In the genomic region with DNA sequence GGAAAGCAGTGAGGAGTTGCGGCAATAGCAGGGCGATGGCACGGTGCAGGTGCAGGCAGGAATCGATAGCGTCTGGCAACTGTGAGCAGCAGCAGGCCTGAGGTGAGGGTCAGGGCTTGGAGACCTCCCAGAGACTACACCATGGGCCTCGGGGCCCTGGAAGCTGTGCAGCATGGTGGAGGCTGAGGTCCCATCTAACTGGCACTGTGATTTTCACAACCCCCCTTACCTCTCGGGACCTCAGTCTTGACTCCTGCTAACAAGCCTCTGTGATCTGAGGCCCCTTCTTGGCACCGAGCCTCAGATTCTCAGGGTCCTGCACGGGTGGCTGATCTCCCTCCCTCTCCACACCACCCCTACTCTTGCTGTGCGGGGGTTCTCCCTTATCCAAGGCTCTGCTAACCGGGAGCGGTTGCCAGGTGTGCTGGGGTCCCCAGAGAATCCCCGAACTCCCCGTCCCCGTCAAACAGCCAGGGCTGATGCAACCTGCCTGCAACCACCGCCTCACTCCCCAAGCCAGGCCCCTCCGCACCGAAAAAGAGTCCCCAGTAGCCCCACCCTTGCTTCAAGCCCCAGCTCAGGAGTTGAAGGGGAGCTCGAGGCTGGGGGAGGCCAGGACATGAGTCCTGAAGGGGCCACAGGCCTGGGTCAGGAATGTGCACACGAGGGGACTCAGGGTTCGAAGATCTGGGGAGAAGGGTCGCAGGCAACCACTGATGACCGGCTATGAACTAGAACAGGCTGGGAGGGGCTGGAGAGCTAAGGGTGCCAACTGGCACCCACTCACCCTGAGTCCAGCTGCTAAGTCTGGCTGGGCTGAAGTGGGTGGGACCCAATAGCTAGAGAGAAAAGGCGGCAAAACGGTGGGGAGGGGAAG, we compare ENCODE assay signal across 1 cellular context.
TF ChIP-seq lines count a peak whose summit lies in the region.

No MANE protein-coding gene starts in this region.

TF ChIP-seq in K562, 482 proteins besides CTCF, POLR2A, EP300 and RAD21 (continued from another document and continues in another):
- TF ChIP-seq, protein P1, sequence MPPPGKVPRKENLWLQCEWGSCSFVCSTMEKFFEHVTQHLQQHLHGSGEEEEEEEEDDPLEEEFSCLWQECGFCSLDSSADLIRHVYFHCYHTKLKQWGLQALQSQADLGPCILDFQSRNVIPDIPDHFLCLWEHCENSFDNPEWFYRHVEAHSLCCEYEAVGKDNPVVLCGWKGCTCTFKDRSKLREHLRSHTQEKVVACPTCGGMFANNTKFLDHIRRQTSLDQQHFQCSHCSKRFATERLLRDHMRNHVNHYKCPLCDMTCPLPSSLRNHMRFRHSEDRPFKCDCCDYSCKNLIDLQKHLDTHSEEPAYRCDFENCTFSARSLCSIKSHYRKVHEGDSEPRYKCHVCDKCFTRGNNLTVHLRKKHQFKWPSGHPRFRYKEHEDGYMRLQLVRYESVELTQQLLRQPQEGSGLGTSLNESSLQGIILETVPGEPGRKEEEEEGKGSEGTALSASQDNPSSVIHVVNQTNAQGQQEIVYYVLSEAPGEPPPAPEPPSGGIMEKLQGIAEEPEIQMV (tag; conservative IDR thresholded peaks at IDR 0.05; ENCODE audit: low read depth) = 0 out of 2 replicates have a peak, but pooled peaks have one; percentile 39
- no peak; the same call in 1 of the 2 replicates for TF ChIP-seq ETV1 (tag; conservative IDR thresholded peaks at IDR 0.05; ENCODE audit: low read depth)
- no peak for TF ChIP-seq ZZZ3 (IDR thresholded peaks at IDR 0.05)
- no peak for TF ChIP-seq POLR3G (IDR thresholded peaks at IDR 0.05; ENCODE audit: extremely low read depth, insufficient read length, insufficient replicate concordance)
- TF ChIP-seq, protein P2, sequence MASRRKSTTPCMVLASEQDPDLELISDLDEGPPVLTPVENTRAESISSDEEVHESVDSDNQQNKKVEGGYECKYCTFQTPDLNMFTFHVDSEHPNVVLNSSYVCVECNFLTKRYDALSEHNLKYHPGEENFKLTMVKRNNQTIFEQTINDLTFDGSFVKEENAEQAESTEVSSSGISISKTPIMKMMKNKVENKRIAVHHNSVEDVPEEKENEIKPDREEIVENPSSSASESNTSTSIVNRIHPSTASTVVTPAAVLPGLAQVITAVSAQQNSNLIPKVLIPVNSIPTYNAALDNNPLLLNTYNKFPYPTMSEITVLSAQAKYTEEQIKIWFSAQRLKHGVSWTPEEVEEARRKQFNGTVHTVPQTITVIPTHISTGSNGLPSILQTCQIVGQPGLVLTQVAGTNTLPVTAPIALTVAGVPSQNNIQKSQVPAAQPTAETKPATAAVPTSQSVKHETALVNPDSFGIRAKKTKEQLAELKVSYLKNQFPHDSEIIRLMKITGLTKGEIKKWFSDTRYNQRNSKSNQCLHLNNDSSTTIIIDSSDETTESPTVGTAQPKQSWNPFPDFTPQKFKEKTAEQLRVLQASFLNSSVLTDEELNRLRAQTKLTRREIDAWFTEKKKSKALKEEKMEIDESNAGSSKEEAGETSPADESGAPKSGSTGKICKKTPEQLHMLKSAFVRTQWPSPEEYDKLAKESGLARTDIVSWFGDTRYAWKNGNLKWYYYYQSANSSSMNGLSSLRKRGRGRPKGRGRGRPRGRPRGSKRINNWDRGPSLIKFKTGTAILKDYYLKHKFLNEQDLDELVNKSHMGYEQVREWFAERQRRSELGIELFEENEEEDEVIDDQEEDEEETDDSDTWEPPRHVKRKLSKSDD (conservative IDR thresholded peaks at IDR 0.05; ENCODE audit: low read length) = no peak; the same call in 1 of the 2 replicates
- TF ChIP-seq FOXJ2 (tag; IDR thresholded peaks at IDR 0.05) = peak; percentile 63; the same call in 1 of the 2 replicates
- TF ChIP-seq CBX1 (IDR thresholded peaks at IDR 0.05; ENCODE audit: low read depth) = no peak
- TF ChIP-seq, protein P3, sequence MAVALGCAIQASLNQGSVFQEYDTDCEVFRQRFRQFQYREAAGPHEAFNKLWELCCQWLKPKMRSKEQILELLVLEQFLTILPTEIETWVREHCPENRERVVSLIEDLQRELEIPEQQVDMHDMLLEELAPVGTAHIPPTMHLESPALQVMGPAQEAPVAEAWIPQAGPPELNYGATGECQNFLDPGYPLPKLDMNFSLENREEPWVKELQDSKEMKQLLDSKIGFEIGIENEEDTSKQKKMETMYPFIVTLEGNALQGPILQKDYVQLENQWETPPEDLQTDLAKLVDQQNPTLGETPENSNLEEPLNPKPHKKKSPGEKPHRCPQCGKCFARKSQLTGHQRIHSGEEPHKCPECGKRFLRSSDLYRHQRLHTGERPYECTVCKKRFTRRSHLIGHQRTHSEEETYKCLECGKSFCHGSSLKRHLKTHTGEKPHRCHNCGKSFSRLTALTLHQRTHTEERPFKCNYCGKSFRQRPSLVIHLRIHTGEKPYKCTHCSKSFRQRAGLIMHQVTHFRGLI (CRISPR knock-in tag; IDR thresholded peaks at IDR 0.05) = peak; percentile 80; the same call in 1 of the 2 replicates
- TF ChIP-seq ZNF583 (CRISPR knock-in tag; IDR thresholded peaks at IDR 0.05) = peak; percentile 54; the same call in 1 of the 2 replicates
- TF ChIP-seq CCAR2 (IDR thresholded peaks at IDR 0.05; ENCODE audit: low read depth, low read length) = no peak
- TF ChIP-seq RB1 (IDR thresholded peaks at IDR 0.05; ENCODE audit: low read depth) = no peak
- no peak for TF ChIP-seq PHB2 (IDR thresholded peaks at IDR 0.05; ENCODE audit: low read depth)
- TF ChIP-seq TRIM24 (IDR thresholded peaks at IDR 0.05) = peak; percentile 89 to 93
- TF ChIP-seq, protein P4, sequence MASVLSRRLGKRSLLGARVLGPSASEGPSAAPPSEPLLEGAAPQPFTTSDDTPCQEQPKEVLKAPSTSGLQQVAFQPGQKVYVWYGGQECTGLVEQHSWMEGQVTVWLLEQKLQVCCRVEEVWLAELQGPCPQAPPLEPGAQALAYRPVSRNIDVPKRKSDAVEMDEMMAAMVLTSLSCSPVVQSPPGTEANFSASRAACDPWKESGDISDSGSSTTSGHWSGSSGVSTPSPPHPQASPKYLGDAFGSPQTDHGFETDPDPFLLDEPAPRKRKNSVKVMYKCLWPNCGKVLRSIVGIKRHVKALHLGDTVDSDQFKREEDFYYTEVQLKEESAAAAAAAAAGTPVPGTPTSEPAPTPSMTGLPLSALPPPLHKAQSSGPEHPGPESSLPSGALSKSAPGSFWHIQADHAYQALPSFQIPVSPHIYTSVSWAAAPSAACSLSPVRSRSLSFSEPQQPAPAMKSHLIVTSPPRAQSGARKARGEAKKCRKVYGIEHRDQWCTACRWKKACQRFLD (CRISPR knock-in tag; IDR thresholded peaks at IDR 0.05) = peak; percentile 70
- TF ChIP-seq HOXB6 (CRISPR knock-in tag; IDR thresholded peaks at IDR 0.05; ENCODE audit: borderline replicate concordance) = no peak
- TF ChIP-seq, protein P5, sequence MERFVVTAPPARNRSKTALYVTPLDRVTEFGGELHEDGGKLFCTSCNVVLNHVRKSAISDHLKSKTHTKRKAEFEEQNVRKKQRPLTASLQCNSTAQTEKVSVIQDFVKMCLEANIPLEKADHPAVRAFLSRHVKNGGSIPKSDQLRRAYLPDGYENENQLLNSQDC (CRISPR knock-in tag; IDR thresholded peaks at IDR 0.05) = no peak
- TF ChIP-seq BCL6 (CRISPR knock-in tag; IDR thresholded peaks at IDR 0.05) = peak; percentile 62
- TF ChIP-seq NR2C2 (CRISPR knock-in tag; IDR thresholded peaks at IDR 0.05) = no peak
- TF ChIP-seq NR2C2 (tag; IDR thresholded peaks at IDR 0.05) = peak; percentile 64
- TF ChIP-seq PYGO2 (tag; IDR thresholded peaks at IDR 0.05) = no peak
- TF ChIP-seq, protein P6, sequence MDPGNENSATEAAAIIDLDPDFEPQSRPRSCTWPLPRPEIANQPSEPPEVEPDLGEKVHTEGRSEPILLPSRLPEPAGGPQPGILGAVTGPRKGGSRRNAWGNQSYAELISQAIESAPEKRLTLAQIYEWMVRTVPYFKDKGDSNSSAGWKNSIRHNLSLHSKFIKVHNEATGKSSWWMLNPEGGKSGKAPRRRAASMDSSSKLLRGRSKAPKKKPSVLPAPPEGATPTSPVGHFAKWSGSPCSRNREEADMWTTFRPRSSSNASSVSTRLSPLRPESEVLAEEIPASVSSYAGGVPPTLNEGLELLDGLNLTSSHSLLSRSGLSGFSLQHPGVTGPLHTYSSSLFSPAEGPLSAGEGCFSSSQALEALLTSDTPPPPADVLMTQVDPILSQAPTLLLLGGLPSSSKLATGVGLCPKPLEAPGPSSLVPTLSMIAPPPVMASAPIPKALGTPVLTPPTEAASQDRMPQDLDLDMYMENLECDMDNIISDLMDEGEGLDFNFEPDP (CRISPR knock-in tag; IDR thresholded peaks at IDR 0.05) = 0 out of 2 replicates have a peak, but pooled peaks have one; percentile 26
- no peak for TF ChIP-seq CBFA2T3 (IDR thresholded peaks at IDR 0.05)
- peak; percentile 44; the same call in 1 of the 2 replicates for TF ChIP-seq L3MBTL2 (IDR thresholded peaks at IDR 0.05)
- TF ChIP-seq, protein P7, sequence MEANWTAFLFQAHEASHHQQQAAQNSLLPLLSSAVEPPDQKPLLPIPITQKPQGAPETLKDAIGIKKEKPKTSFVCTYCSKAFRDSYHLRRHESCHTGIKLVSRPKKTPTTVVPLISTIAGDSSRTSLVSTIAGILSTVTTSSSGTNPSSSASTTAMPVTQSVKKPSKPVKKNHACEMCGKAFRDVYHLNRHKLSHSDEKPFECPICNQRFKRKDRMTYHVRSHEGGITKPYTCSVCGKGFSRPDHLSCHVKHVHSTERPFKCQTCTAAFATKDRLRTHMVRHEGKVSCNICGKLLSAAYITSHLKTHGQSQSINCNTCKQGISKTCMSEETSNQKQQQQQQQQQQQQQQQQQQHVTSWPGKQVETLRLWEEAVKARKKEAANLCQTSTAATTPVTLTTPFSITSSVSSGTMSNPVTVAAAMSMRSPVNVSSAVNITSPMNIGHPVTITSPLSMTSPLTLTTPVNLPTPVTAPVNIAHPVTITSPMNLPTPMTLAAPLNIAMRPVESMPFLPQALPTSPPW (CRISPR knock-in tag; IDR thresholded peaks at IDR 0.05) = peak; percentile 85
- 0 out of 2 replicates have a peak, but pooled peaks have one; percentile 39 for TF ChIP-seq ZNF79 (CRISPR knock-in tag; IDR thresholded peaks at IDR 0.05; ENCODE audit: low read depth)
- no peak for TF ChIP-seq SETDB1 (IDR thresholded peaks at IDR 0.05; ENCODE audit: low read length)
- peak; percentile 89 for TF ChIP-seq NFRKB (IDR thresholded peaks at IDR 0.05; ENCODE audit: low read depth)
- TF ChIP-seq ZNF311 (CRISPR knock-in tag; IDR thresholded peaks at IDR 0.05) = 0 out of 2 replicates have a peak, but pooled peaks have one; percentile 10
- TF ChIP-seq COPS2 (conservative IDR thresholded peaks at IDR 0.05) = no peak
- TF ChIP-seq, protein P8, sequence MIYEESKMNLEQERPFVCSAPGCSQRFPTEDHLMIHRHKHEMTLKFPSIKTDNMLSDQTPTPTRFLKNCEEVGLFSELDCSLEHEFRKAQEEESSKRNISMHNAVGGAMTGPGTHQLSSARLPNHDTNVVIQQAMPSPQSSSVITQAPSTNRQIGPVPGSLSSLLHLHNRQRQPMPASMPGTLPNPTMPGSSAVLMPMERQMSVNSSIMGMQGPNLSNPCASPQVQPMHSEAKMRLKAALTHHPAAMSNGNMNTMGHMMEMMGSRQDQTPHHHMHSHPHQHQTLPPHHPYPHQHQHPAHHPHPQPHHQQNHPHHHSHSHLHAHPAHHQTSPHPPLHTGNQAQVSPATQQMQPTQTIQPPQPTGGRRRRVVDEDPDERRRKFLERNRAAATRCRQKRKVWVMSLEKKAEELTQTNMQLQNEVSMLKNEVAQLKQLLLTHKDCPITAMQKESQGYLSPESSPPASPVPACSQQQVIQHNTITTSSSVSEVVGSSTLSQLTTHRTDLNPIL (CRISPR knock-in tag; IDR thresholded peaks at IDR 0.05) = no peak
- no peak for TF ChIP-seq ZNF764 (CRISPR knock-in tag; IDR thresholded peaks at IDR 0.05; ENCODE audit: low read depth)
- TF ChIP-seq MYBL2 (IDR thresholded peaks at IDR 0.05; ENCODE audit: low read depth) = no peak
- TF ChIP-seq MYBL2 (CRISPR knock-in tag; IDR thresholded peaks at IDR 0.05; ENCODE audit: borderline replicate concordance) = no peak
- TF ChIP-seq U2AF1 (optimal IDR thresholded peaks at IDR 0.05; ENCODE audit: low read depth, low read length) = no peak
- TF ChIP-seq, protein P9, sequence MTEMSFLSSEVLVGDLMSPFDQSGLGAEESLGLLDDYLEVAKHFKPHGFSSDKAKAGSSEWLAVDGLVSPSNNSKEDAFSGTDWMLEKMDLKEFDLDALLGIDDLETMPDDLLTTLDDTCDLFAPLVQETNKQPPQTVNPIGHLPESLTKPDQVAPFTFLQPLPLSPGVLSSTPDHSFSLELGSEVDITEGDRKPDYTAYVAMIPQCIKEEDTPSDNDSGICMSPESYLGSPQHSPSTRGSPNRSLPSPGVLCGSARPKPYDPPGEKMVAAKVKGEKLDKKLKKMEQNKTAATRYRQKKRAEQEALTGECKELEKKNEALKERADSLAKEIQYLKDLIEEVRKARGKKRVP (CRISPR knock-in tag; IDR thresholded peaks at IDR 0.05) = peak; percentile 100
- peak; percentile 33 for TF ChIP-seq ZNF239 (CRISPR knock-in tag; IDR thresholded peaks at IDR 0.05)
- TF ChIP-seq, protein P10, sequence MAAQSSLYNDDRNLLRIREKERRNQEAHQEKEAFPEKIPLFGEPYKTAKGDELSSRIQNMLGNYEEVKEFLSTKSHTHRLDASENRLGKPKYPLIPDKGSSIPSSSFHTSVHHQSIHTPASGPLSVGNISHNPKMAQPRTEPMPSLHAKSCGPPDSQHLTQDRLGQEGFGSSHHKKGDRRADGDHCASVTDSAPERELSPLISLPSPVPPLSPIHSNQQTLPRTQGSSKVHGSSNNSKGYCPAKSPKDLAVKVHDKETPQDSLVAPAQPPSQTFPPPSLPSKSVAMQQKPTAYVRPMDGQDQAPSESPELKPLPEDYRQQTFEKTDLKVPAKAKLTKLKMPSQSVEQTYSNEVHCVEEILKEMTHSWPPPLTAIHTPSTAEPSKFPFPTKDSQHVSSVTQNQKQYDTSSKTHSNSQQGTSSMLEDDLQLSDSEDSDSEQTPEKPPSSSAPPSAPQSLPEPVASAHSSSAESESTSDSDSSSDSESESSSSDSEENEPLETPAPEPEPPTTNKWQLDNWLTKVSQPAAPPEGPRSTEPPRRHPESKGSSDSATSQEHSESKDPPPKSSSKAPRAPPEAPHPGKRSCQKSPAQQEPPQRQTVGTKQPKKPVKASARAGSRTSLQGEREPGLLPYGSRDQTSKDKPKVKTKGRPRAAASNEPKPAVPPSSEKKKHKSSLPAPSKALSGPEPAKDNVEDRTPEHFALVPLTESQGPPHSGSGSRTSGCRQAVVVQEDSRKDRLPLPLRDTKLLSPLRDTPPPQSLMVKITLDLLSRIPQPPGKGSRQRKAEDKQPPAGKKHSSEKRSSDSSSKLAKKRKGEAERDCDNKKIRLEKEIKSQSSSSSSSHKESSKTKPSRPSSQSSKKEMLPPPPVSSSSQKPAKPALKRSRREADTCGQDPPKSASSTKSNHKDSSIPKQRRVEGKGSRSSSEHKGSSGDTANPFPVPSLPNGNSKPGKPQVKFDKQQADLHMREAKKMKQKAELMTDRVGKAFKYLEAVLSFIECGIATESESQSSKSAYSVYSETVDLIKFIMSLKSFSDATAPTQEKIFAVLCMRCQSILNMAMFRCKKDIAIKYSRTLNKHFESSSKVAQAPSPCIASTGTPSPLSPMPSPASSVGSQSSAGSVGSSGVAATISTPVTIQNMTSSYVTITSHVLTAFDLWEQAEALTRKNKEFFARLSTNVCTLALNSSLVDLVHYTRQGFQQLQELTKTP (IDR thresholded peaks at IDR 0.05; ENCODE audit: low read depth in 1 of 2, partially characterized antibody in 2 of 2) = peak in 1 of 2 experiments; percentile 75
- TF ChIP-seq TEAD4 (IDR thresholded peaks at IDR 0.05; ENCODE audit: low read length) = no peak
- TF ChIP-seq TEAD4 (CRISPR knock-in tag; IDR thresholded peaks at IDR 0.05; ENCODE audit: borderline replicate concordance) = no peak
- peak; percentile 67; the same call in 1 of the 2 replicates for TF ChIP-seq HIVEP1 (CRISPR knock-in tag; IDR thresholded peaks at IDR 0.05)
- no peak for TF ChIP-seq SLC30A9 (CRISPR knock-in tag; IDR thresholded peaks at IDR 0.05)
- TF ChIP-seq GTF2E2 (tag; IDR thresholded peaks at IDR 0.05) = peak; percentile 51; the same call in 1 of the 2 replicates
- TF ChIP-seq ZNF121 (CRISPR knock-in tag; conservative IDR thresholded peaks at IDR 0.05) = no peak
- peak; percentile 52; the same call in 1 of the 2 replicates for TF ChIP-seq PTRF (tag; IDR thresholded peaks at IDR 0.05)
